ENCODE assay signal across 8 cellular contexts in the genomic region with DNA sequence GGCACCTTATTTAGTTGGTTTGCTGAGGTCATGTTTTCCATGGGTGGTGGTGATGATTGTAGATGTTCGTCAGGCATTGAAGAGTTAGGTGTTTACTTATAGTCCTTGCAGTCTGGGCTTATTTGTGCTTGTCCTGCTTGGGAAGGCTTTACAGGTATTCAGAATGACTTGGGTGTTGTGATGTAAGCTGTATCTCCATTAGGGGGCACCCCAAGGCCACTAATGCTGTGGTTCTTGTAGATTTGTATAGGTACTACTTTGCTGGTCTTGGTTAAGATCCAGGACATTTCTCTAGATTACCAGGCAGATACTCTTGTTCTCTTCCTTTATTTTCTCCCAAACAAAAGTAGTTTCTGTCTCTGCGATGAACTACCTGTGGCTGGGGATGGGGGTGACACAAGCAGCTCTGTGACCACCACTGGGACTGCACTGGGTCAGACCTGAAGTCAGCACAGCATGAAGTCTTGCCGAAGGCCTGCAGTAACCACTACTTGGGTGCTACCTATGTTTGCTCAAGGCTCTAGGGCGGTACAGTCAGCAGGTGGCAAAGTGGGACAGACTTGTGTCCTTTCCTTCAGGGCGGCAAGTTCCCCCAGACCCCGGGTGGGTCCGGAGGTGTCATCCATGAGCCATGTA. TPM values are rescaled to one million over a fixed set of nuclear protein-coding genes. Genes with fewer than 3 reads are reported as not detected.
DNase-seq lines count a peak whose midpoint lies in the region; ATAC-seq and TF ChIP-seq lines count a peak whose summit lies in the region.

No MANE protein-coding gene starts in this region.

- no peak overlapping the region for H2AFZ ChIP-seq in PC-9

- H3K4me2 ChIP-seq in PC-9, result no peak overlapping the region

- no peak overlapping the region for H3K27ac ChIP-seq in PC-9
- no peak overlapping the region for H3K27ac ChIP-seq in vagina

- no peaks in the 10 kb centered on the region for H3K79me2 ChIP-seq in PC-9 (ENCODE audit: low read depth)

- intact Hi-C loops in PC-9 (cut with micrococcal nuclease; ENCODE audit: unreplicated experiment), result no loop called here
- intact Hi-C loops in head of caudate nucleus (cut with DNase I), result no loop called here
- intact Hi-C loops in vagina (cut with DNase I), result no loop called here

- H3K9me2 ChIP-seq in PC-9 (ENCODE audit: insufficient read depth), result no peaks in the 10 kb centered on the region

- ATAC-seq in HG02852 (IDR thresholded peaks at IDR 0.05; ENCODE audit: unreplicated experiment), result peak; percentile 72

- H4K20me1 ChIP-seq in PC-9 (ENCODE audit: insufficient read depth), result no peaks in the 10 kb centered on the region

- in situ Hi-C loops in GM13976 (cut with MboI; ENCODE audit: low sequenced_read_pairs, unreplicated experiment), result no loop called here

- POLR2A ChIA-PET in PC-9 (lab: Charles Lee; ENCODE audit: unreplicated experiment), result no interaction called here

- TF ChIP-seq CTCF in GM13976 (IDR thresholded peaks at IDR 0.05; ENCODE audit: borderline replicate concordance, control extremely low read depth, extremely low read depth, insufficient read depth, missing control alignments), result peak; percentile 34
- TF ChIP-seq CTCF in PC-9 (conservative IDR thresholded peaks at IDR 0.05), result peak; percentile 35
- no peak for TF ChIP-seq CTCF in vagina (IDR thresholded peaks at IDR 0.05)

- no peaks in the 10 kb centered on the region for H3F3A ChIP-seq in PC-9 (ENCODE audit: insufficient read depth, low read depth)

- BruUV-seq in PC-9 (replicated peaks; lab: Mats Ljungman, UMichigan), result no TSS peak

- TF ChIP-seq POLR2A in vagina (IDR thresholded peaks at IDR 0.05), result no peak

- H3K4me3 ChIP-seq in PC-9 (no peak overlapping the region), vagina (no peak overlapping the region)

- no peaks in the 10 kb centered on the region for H3K4me1 ChIP-seq in PC-9 (replicated peaks; ENCODE audit: insufficient read depth)
- no peaks in the 10 kb centered on the region for H3K4me1 ChIP-seq in vagina

- CTCF ChIA-PET in PC-9 (lab: Charles Lee), result no interaction called here

- DNase-seq in A172 (ENCODE audit: low spot score) (peak; percentile 33), GM13976 (ENCODE audit: low spot score) (no peak), PC-9 (peak in 1 of 2 experiments; percentile 6), head of caudate nucleus (peak in 22 of 42 donors; percentile 6 to 66 (median 36)), NCI-H1930 (lab: John Stamatoyannopoulos, UW) (no peak), vagina (ENCODE audit: extremely low spot score in 2 of 2) (no peak)
- no peak for DNase-seq in activated CD4-positive, CD25-positive, alpha-beta regulatory T cell (lab: John Stamatoyannopoulos, UW)

- no peaks in the 10 kb centered on the region for H3K36me3 ChIP-seq in PC-9 (ENCODE audit: low read depth)
- H3K36me3 ChIP-seq in vagina, result no peaks in the 10 kb centered on the region

- no peaks in the 10 kb centered on the region for H3K9me3 ChIP-seq in PC-9 (ENCODE audit: insufficient read depth, low read depth)
- H3K9me3 ChIP-seq in vagina, result no peaks in the 10 kb centered on the region

- H3K27me3 ChIP-seq in PC-9 (ENCODE audit: insufficient read depth, low read depth) (no peaks in the 10 kb centered on the region), vagina (no peaks in the 10 kb centered on the region)

RNA-seq across cellular contexts. Expression of gene FBXO33, which starts 35.8 kb away (rescaled TPM):
- total RNA-seq in A172 (2014; rRNA removed; shearing (Covaris generic)), result 8.3 and 9.4 TPM in 2 replicates
- total RNA-seq in PC-9 (2021) (6.2 and 9.0 TPM in 2 replicates), vagina (11.5 TPM)

Comparison
In these comparisons a context has a peak if more than half of its experiments do, and no peak if none do; other contexts are left out.
1. DNase-seq: peak in A172 (single experiment) and head of caudate nucleus (22 of 42); none in GM13976 (single experiment), NCI-H1930 (0 of 2), vagina (0 of 2) and activated CD4-positive, CD25-positive, alpha-beta regulatory T cell (0 of 4).
2. CTCF ChIP-seq: peak in GM13976 (single experiment) and PC-9 (single experiment); none in vagina (0 of 3).